Comparison of ENCODE assay signal across 8 cellular contexts in genomic region chr16:14013571-14014283, GRCh38. TPM values are rescaled to one million over a fixed set of nuclear protein-coding genes. Genes with fewer than 3 reads are reported as not detected.
A peak's percentile ranks its signal among the peaks of the same experiment; 100 is the strongest.
DNase-seq lines count a peak whose midpoint lies in the region; ATAC-seq and TF ChIP-seq lines count a peak whose summit lies in the region.

No MANE protein-coding gene starts in this region.

- H3K36me3 ChIP-seq in skeletal muscle satellite cell (ENCODE audit: insufficient read depth, low read length): no peaks in the 10 kb centered on the region

- DNase-seq in HEK293T (ENCODE audit: extremely low spot score) (peak; percentile 51), RPMI7951 (ENCODE audit: low read depth) (peak; percentile 95), foreskin keratinocyte (peak; percentile 14 to 43)
- DNase-seq in stimulated activated CD8-positive, alpha-beta memory T cell treated with anti-CD3 and anti-CD28 coated beads, Interleukin-4, amount 100 ng/mL, for 48 hours: no peak

- H3K9me3 ChIP-seq in skeletal muscle satellite cell (replicated peaks; ENCODE audit: low read length): no peaks in the 10 kb centered on the region

- CTCF ChIA-PET in HEK293T (lab: Yijun Ruan, JAX): no interaction called here

- no peak for TF ChIP-seq CTCF in foreskin keratinocyte (conservative IDR thresholded peaks at IDR 0.05)

- no peak overlapping the region for H3K27ac ChIP-seq in foreskin keratinocyte

- peak overlapping the region; percentile 53 for H3K9ac ChIP-seq in skeletal muscle satellite cell (ENCODE audit: low read depth, low read length)

- H3K4me3 ChIP-seq in skeletal muscle satellite cell (ENCODE audit: low read length): peak overlapping the region; percentile 32

- POLR2A ChIA-PET in HEK293T (lab: Yijun Ruan, JAX): interaction anchor here (1.7 to 1.8 kb wide), 2 partner anchors 57 to 94 kb away, joined by 5 to 6 read pairs; partner anchors contain the start of gene ERCC4

- no peak for ATAC-seq in foreskin keratinocyte
- ATAC-seq in HG03025 (IDR thresholded peaks at IDR 0.05; ENCODE audit: low FRiP score, unreplicated experiment): no peak
- no peak for ATAC-seq in GM18868 (IDR thresholded peaks at IDR 0.05; ENCODE audit: unreplicated experiment)
- no peak for ATAC-seq in HG02759 (IDR thresholded peaks at IDR 0.05; ENCODE audit: unreplicated experiment)

- H3K27me3 ChIP-seq in foreskin keratinocyte (peaks cover 19% of the 10 kb centered on the region), skeletal muscle satellite cell (ENCODE audit: control insufficient read depth, insufficient read depth, low read length) (peaks cover 17% of the 10 kb centered on the region)

- H3K4me1 ChIP-seq in foreskin keratinocyte: peaks cover 4% of the 10 kb centered on the region
- H3K4me1 ChIP-seq in skeletal muscle satellite cell (ENCODE audit: control insufficient read depth, insufficient read depth, low read length): peaks cover 33% of the 10 kb centered on the region

- peak overlapping the region; percentile 76 for H3K4me2 ChIP-seq in skeletal muscle satellite cell (ENCODE audit: low read length)

TF ChIP-seq in HEK293T, 16 proteins besides CTCF, POLR2A, EP300 and RAD21:
- TF ChIP-seq NFRKB (IDR thresholded peaks at IDR 0.05) (no peak), L3MBTL2 (conservative IDR thresholded peaks at IDR 0.05) (peak; percentile 45; the same call in 1 of the 2 replicates)

RNA-seq across cellular contexts. Expression of gene MRTFB, which starts 57.4 kb away (rescaled TPM):
- total RNA-seq in RPMI7951 (2014; rRNA removed; shearing (Covaris generic)): 6.2 and 6.4 TPM in 2 replicates
- total RNA-seq in foreskin keratinocyte: 13.6 and 14.5 TPM in 2 replicates
- polyA plus RNA-seq in foreskin keratinocyte: 2.1 and 2.5 TPM in 2 replicates
- 6.8 and 10.5 TPM in 2 replicates for total RNA-seq in skeletal muscle satellite cell (2012; rRNA removed)
